ENCODE assay signal across 8 cellular contexts in genomic region chrX:152941328-152942111, GRCh38. TPM values are rescaled to one million over a fixed set of nuclear protein-coding genes. Genes with fewer than 3 reads are reported as not detected.
DNase-seq lines count a peak whose midpoint lies in the region; ATAC-seq and TF ChIP-seq lines count a peak whose summit lies in the region.

No MANE protein-coding gene starts in this region.

- H3K4me3 Mint-ChIP-seq in activated naive CD8-positive, alpha-beta T cell treated with anti-CD3 and anti-CD28 coated beads, Interleukin-2, amount 10 ng/mL, durations not matched to agents 7 days and 5 days = peak overlapping the region; percentile 89

- H3K36me3 ChIP-seq in ovary = no peaks in the 10 kb centered on the region
- no peaks in the 10 kb centered on the region for H3K36me3 ChIP-seq in thyroid gland

- H3K4me1 ChIP-seq in ovary (ENCODE audit: insufficient read depth) (peaks cover 1% of the 10 kb centered on the region), thyroid gland (no peaks in the 10 kb centered on the region)

- peak overlapping the region; percentile 18 to 43 for H3K27ac ChIP-seq in ovary
- H3K27ac ChIP-seq in thyroid gland = peak overlapping the region; percentile 48 to 79 (median 60)

- H3K27me3 Mint-ChIP-seq in activated naive CD8-positive, alpha-beta T cell treated with anti-CD3 and anti-CD28 coated beads, Interleukin-2, amount 10 ng/mL, durations not matched to agents 7 days and 5 days = no peaks in the 10 kb centered on the region

- 31 to 34% (median 33%) methylated on average over 61 to 71 of the region's 71 CpGs for WGBS in ovary, 3 donors
- 0 to 1% methylated on average over 1 to 24 of the region's 71 CpGs for WGBS in thyroid gland, 2 donors

- TF ChIP-seq POLR2A in ovary (IDR thresholded peaks at IDR 0.05) (no peak), thyroid gland (IDR thresholded peaks at IDR 0.05) (no peak)

- TF ChIP-seq CTCF in GM12872 (IDR thresholded peaks at IDR 0.05; ENCODE audit: insufficient read depth, low read depth, low read length) (peak; percentile 68), ovary (IDR thresholded peaks at IDR 0.05) (peak; percentile 60 to 92 (median 90)), thyroid gland (IDR thresholded peaks at IDR 0.05) (peak; percentile 40 to 95 (median 73))

- TF ChIP-seq EP300 in ovary (IDR thresholded peaks at IDR 0.05) = no peak

- intact Hi-C loops in head of caudate nucleus (cut with DNase I) = loop anchor here (10.0 kb wide), 1 partner anchor 563 kb away; no protein-coding TSS in a partner anchor
- intact Hi-C loops in ovary (cut with DNase I) = no loop called here
- intact Hi-C loops in thyroid gland (cut with DNase I) = no loop called here

- peak; percentile 91 for ATAC-seq in HG02642 (IDR thresholded peaks at IDR 0.05; ENCODE audit: poor library complexity, unreplicated experiment)
- ATAC-seq in activated naive CD8-positive, alpha-beta T cell treated with anti-CD3 and anti-CD28 coated beads, Interleukin-2, amount 10 ng/mL, durations not matched to agents 7 days and 5 days (ENCODE audit: low read depth) = peak; percentile 98

- H3K27me3 ChIP-seq in ovary (no peaks in the 10 kb centered on the region), thyroid gland (no peaks in the 10 kb centered on the region)

- H3K9me3 ChIP-seq in ovary (no peaks in the 10 kb centered on the region), thyroid gland (no peaks in the 10 kb centered on the region)

- no peaks in the 10 kb centered on the region for H3K9me3 Mint-ChIP-seq in activated naive CD8-positive, alpha-beta T cell treated with anti-CD3 and anti-CD28 coated beads, Interleukin-2, amount 10 ng/mL, durations not matched to agents 7 days and 5 days

- DNase-seq in NCI-H1092 treated with DMSO at 0.1 percent for 48 hours (lab: John Stamatoyannopoulos, UW) = peak; percentile 94
- peak; percentile 72 for DNase-seq in SKM-1 (lab: John Stamatoyannopoulos, UW; ENCODE audit: unreplicated experiment)
- DNase-seq in activated naive CD8-positive, alpha-beta T cell treated with anti-CD3 and anti-CD28 coated beads, Interleukin-2, amount 10 ng/mL, durations not matched to agents 7 days and 5 days = peak; percentile 89
- peak; percentile 75 to 95 (median 88) for DNase-seq in head of caudate nucleus
- DNase-seq in ovary = peak; percentile 88 to 93 (median 90)
- DNase-seq in thyroid gland = peak; percentile 89 to 91

- H3K4me1 Mint-ChIP-seq in activated naive CD8-positive, alpha-beta T cell treated with anti-CD3 and anti-CD28 coated beads, Interleukin-2, amount 10 ng/mL, durations not matched to agents 7 days and 5 days = peaks cover 4% of the 10 kb centered on the region

- H3K36me3 Mint-ChIP-seq in activated naive CD8-positive, alpha-beta T cell treated with anti-CD3 and anti-CD28 coated beads, Interleukin-2, amount 10 ng/mL, durations not matched to agents 7 days and 5 days = no peaks in the 10 kb centered on the region

- peak overlapping the region; percentile 75 for H3K27ac Mint-ChIP-seq in activated naive CD8-positive, alpha-beta T cell treated with anti-CD3 and anti-CD28 coated beads, Interleukin-2, amount 10 ng/mL, durations not matched to agents 7 days and 5 days

- H3K4me3 ChIP-seq in ovary = peak overlapping the region; percentile 44
- peak overlapping the region in 1 of 3 donors; percentile 35 for H3K4me3 ChIP-seq in thyroid gland (replicated peaks in 1 of 3)

- POLR2A ChIA-PET in activated naive CD8-positive, alpha-beta T cell treated with anti-CD3 and anti-CD28 coated beads, Interleukin-2, amount 10 ng/mL, durations not matched to agents 7 days and 5 days (lab: Charles Lee) = interaction anchor here (0.6 to 1.6 kb wide), 3 partner anchors 11 to 720 kb away, joined by 3 to 4 read pairs (median 3); no protein-coding TSS in a partner anchor

RNA-seq across cellular contexts. Expression of gene ZNF185, which starts 43.7 kb away (rescaled TPM):
- total RNA-seq in activated naive CD8-positive, alpha-beta T cell treated with anti-CD3 and anti-CD28 coated beads, Interleukin-2, amount 10 ng/mL, durations not matched to agents 7 days and 5 days = 1 to 10 TPM; 1.6 to 1.9 TPM
- total RNA-seq in ovary = 10 to 100 TPM in 3 of 7 donors, 1 to 10 TPM in 4; 3.5 to 26.9 (median 10.0) TPM
- 10 to 100 TPM in 1 of 2 donors, 1 to 10 TPM in 1; 4.7 to 28.7 TPM for polyA plus RNA-seq in ovary
- total RNA-seq in thyroid gland = 10 to 100 TPM; 23.2 to 70.4 (median 39.0) TPM

RNA-seq across cellular contexts. Expression of gene PNMA5, which starts 52.4 kb away (rescaled TPM):
- total RNA-seq in activated naive CD8-positive, alpha-beta T cell treated with anti-CD3 and anti-CD28 coated beads, Interleukin-2, amount 10 ng/mL, durations not matched to agents 7 days and 5 days = under 1 TPM; 0.17 TPM
- total RNA-seq in ovary (not detected), thyroid gland (not detected)
- polyA plus RNA-seq in ovary = under 1 TPM in 1 of 2 donors, not detected in 1; 0.02 TPM
